24 cellular contexts compared by ENCODE assay signal in the genomic region with DNA sequence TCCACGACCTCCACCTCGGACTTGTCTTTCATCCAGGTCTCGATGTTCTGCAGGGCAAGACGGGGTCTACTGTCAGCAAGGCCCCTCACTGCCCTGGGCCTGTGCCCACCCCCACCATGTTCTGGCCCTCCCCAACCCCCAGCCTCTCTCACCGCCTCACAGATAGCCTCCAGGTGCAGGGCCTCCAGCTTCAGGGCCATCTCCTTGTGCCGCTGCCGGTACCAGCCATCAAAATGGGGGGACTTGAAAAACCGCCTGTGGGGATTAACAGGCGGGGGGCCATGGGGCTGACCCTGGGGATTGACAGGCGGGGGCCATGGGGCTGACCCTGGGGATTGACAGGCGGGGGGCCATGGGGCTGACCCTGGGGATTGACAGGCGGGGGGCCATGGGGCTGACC.
"Had no signal": no experiment of that assay in that cellular context is flagged by ENCODE, and none has a peak within 500 bp of the region (broad histone marks: within the 10 kb centered on the region; RNA-seq: fewer than 3 reads in every experiment).

No MANE protein-coding gene starts in this region.

- H3K4me3 ChIP-seq: coronary artery, esophagus squamous epithelium, gastrocnemius medialis, hepatocyte, left lung, lower lobe of right lung had no signal

- ATAC-seq: effector memory CD8-positive, alpha-beta T cell; esophagus mucosa; gastrocnemius medialis; left cardiac atrium; left lung; left ventricle myocardium superior; lower lobe of right lung had no signal

- H3K4me3 Mint-ChIP-seq: effector memory CD8-positive, alpha-beta T cell; endodermal cell; immature natural killer cell had no signal

- H3K27ac Mint-ChIP-seq: effector memory CD8-positive, alpha-beta T cell; endodermal cell; immature natural killer cell had no signal

- H3K27me3 Mint-ChIP-seq: effector memory CD8-positive, alpha-beta T cell had no signal

- H3K4me2 ChIP-seq: hepatocyte had no signal

- H3K27me3 ChIP-seq: esophagus squamous epithelium, gastrocnemius medialis, hepatocyte had no signal

- H3K4me1 ChIP-seq: gastrocnemius medialis had no signal

- H3K36me3 ChIP-seq: esophagus squamous epithelium, gastrocnemius medialis, left lung, lower lobe of right lung had no signal

- H3K36me3 Mint-ChIP-seq: immature natural killer cell, naive B cell had no signal

- FAIRE-seq: colon, endometrium had no signal

- H2AFZ ChIP-seq: hepatocyte had no signal

- DNase-seq: effector CD8-positive, alpha-beta T cell; effector memory CD8-positive, alpha-beta T cell; endodermal cell; erythroblast; esophagus squamous epithelium; foreskin fibroblast; foreskin melanocyte; gastrocnemius medialis; head of caudate nucleus; hypothalamus; immature natural killer cell; left cardiac atrium; left ventricle myocardium superior; mesenchymal stem cell; midbrain; naive B cell had no signal

- H3K9me3 ChIP-seq: esophagus squamous epithelium, gastrocnemius medialis, left lung, lower lobe of right lung had no signal

- H3K9me3 Mint-ChIP-seq: effector memory CD8-positive, alpha-beta T cell; endodermal cell; immature natural killer cell; naive B cell had no signal

- H3K27ac ChIP-seq: coronary artery, epithelial cell of prostate, esophagus squamous epithelium, gastrocnemius medialis, hepatocyte, left lung, lower lobe of right lung had no signal
